ENCODE assay signal across 22 cellular contexts in genomic region chr7:88069093-88069492, GRCh38.
DNase-seq lines count a peak whose midpoint lies in the region; ATAC-seq, FAIRE-seq and TF ChIP-seq lines count a peak whose summit lies in the region.
"Had no signal": no experiment of that assay in that cellular context is flagged by ENCODE, and none has a peak within 500 bp of the region (broad histone marks: within the 10 kb centered on the region; RNA-seq: fewer than 3 reads in every experiment).

No MANE protein-coding gene starts in this region.

- 5% methylated on average over 1 of the region's 1 CpG for WGBS in A549 (ENCODE audit: missing lambda C conversion rate)
- WGBS in K562 (ENCODE audit: insufficient coverage, low coverage, missing lambda C conversion rate) = 0% methylated on average over 1 of the region's 1 CpG

- H3K9me1 ChIP-seq in K562 (ENCODE audit: control insufficient read depth, insufficient read depth, low read length) = no peaks in the 10 kb centered on the region

- H3K9me3 ChIP-seq in A549 (no peaks in the 10 kb centered on the region), HEK293 (ENCODE audit: control insufficient read depth, insufficient read depth, low read depth, low read length) (no peaks in the 10 kb centered on the region), K562 (replicated peaks; ENCODE audit: control insufficient read depth, insufficient read depth, low read depth, low read length) (no peaks in the 10 kb centered on the region), osteoblast (ENCODE audit: low read depth, low read length) (no peaks in the 10 kb centered on the region)
- H3K9me3 ChIP-seq: BLaER1 treated with 17β-estradiol and CSF1 and Interleukin-3, amounts not matched to agents 10 nM and 100 nM; Caco-2 had no signal

- in situ Hi-C loops in K562 (cut with MboI) = no loop called here

- POLR2A ChIA-PET in A549 (lab: Yijun Ruan, JAX) (no interaction called here), HEK293 (lab: Yijun Ruan, JAX) (no interaction called here), K562 (lab: Yijun Ruan, JAX) (no interaction called here)

- H3K36me3 ChIP-seq in HEK293 (ENCODE audit: control insufficient read depth in 2 of 2, insufficient read depth in 1 of 2, low read length in 2 of 2) (no peaks in the 10 kb centered on the region), K562 (ENCODE audit: control insufficient read depth, insufficient read depth, low read length) (no peaks in the 10 kb centered on the region), osteoblast (ENCODE audit: insufficient read depth, low read length) (no peaks in the 10 kb centered on the region)
- H3K36me3 ChIP-seq: BLaER1 treated with 17β-estradiol and CSF1 and Interleukin-3, amounts not matched to agents 10 nM and 100 nM had no signal

- no peaks in the 10 kb centered on the region for H3K79me2 ChIP-seq in K562 (ENCODE audit: control insufficient read depth, insufficient read depth, low read length)
- no peaks in the 10 kb centered on the region for H3K79me2 ChIP-seq in osteoblast (ENCODE audit: insufficient read depth, low read length)

- H3K4me1 ChIP-seq in A549 (no peaks in the 10 kb centered on the region), HEK293 (ENCODE audit: control insufficient read depth, insufficient read depth, low read length) (peaks cover 15% of the 10 kb centered on the region; the same call in 1 of the 2 replicates), K562 (replicated peaks in 1 of 2; ENCODE audit: control insufficient read depth in 2 of 2, insufficient read depth in 2 of 2, low read length in 2 of 2) (no peaks in the 10 kb centered on the region), osteoblast (ENCODE audit: insufficient read depth, low read length) (no peaks in the 10 kb centered on the region)
- H3K4me1 ChIP-seq: BLaER1 treated with 17β-estradiol and CSF1 and Interleukin-3, amounts not matched to agents 10 nM and 100 nM; Caco-2 had no signal

- TF ChIP-seq POLR2A in A549 (IDR thresholded peaks at IDR 0.05; ENCODE audit: low read length) (no peak), GM12891 (IDR thresholded peaks at IDR 0.05; ENCODE audit: low read depth, low read length) (no peak), K562 (conservative IDR thresholded peaks at IDR 0.05) (no peak)

- BruUV-seq in K562 (replicated peaks; lab: Mats Ljungman, UMichigan) = no TSS peak

- H3K4me3 ChIP-seq in A549 = no peak overlapping the region
- no peak overlapping the region for H3K4me3 ChIP-seq in HEK293 (ENCODE audit: low read depth, low read length)
- no peak overlapping the region for H3K4me3 ChIP-seq in K562
- H3K4me3 ChIP-seq in osteoblast (ENCODE audit: insufficient read depth, low read length) = no peak overlapping the region
- H3K4me3 ChIP-seq: BLaER1 treated with 17β-estradiol and CSF1 and Interleukin-3, amounts not matched to agents 10 nM and 100 nM had no signal

- H3K27me3 ChIP-seq in K562 (ENCODE audit: control insufficient read depth in 2 of 2, insufficient read depth in 2 of 2, low read length in 2 of 2) (no peaks in the 10 kb centered on the region), osteoblast (ENCODE audit: insufficient read depth, low read length) (no peaks in the 10 kb centered on the region)
- H3K27me3 ChIP-seq: BLaER1 treated with 17β-estradiol and CSF1 and Interleukin-3, amounts not matched to agents 10 nM and 100 nM had no signal

- intact Hi-C loops in K562 (cut with micrococcal nuclease) = no loop called here

- TF ChIP-seq RAD21 in A549 (conservative IDR thresholded peaks at IDR 0.05 in 1 of 2, IDR thresholded peaks at IDR 0.05 in 1 of 2) = no peak
- no peak for TF ChIP-seq RAD21 in K562 (CRISPR knock-in tag; conservative IDR thresholded peaks at IDR 0.05 in 1 of 2, IDR thresholded peaks at IDR 0.05 in 1 of 2)

- TF ChIP-seq EP300 in A549 (IDR thresholded peaks at IDR 0.05) = no peak
- TF ChIP-seq EP300 in K562 (IDR thresholded peaks at IDR 0.05; ENCODE audit: low read length) = no peak

- FAIRE-seq in A549 (lab: Jason Lieb, UNC) = no peak
- peak; percentile 23 for FAIRE-seq in GM12891 (lab: Jason Lieb, UNC)
- no peak for FAIRE-seq in K562 (lab: Jason Lieb, UNC)
- FAIRE-seq: A204.1, D721Med, G401.6, GM12892, GM18507 had no signal

- no peak for ATAC-seq in A549
- no peak for ATAC-seq in K562
- no peak for ATAC-seq in GM19455 (IDR thresholded peaks at IDR 0.05; ENCODE audit: unreplicated experiment)
- ATAC-seq: CD8-positive, alpha-beta T cell had no signal

- H3K4me2 ChIP-seq in A549 = no peak overlapping the region
- H3K4me2 ChIP-seq in K562 (ENCODE audit: insufficient read depth, low read length) = no peak overlapping the region
- no peak overlapping the region for H3K4me2 ChIP-seq in osteoblast (ENCODE audit: insufficient read depth, low read length)
- H3K4me2 ChIP-seq: BLaER1 treated with 17β-estradiol and CSF1 and Interleukin-3, amounts not matched to agents 10 nM and 100 nM had no signal

- no peak overlapping the region for H3K27ac ChIP-seq in A549
- H3K27ac ChIP-seq in HEK293 (ENCODE audit: extremely low read depth, low read depth, low read length) = no peak overlapping the region
- no peak overlapping the region for H3K27ac ChIP-seq in K562 (ENCODE audit: extremely low read depth, low read depth, low read length)
- no peak overlapping the region for H3K27ac ChIP-seq in osteoblast (ENCODE audit: low read depth, low read length)
- H3K27ac ChIP-seq: BLaER1 treated with 17β-estradiol and CSF1 and Interleukin-3, amounts not matched to agents 10 nM and 100 nM; C4-2B had no signal

- no peak overlapping the region for H3K9ac ChIP-seq in K562 (ENCODE audit: insufficient read depth in 1 of 2, low read depth in 2 of 2, low read length in 2 of 2)
- H3K9ac ChIP-seq: BLaER1 treated with 17β-estradiol and CSF1 and Interleukin-3, amounts not matched to agents 10 nM and 100 nM had no signal

- DNase-seq in A549 (ENCODE audit: low read depth in 1 of 2, low spot score in 1 of 2) (no peak), GM12891 (ENCODE audit: insufficient read length, low spot score) (no peak), K562 (ENCODE audit: extremely low read depth in 1 of 4, low spot score in 3 of 4) (no peak), islet precursor cell (no peak), osteoblast (ENCODE audit: insufficient read length, low spot score, missing footprints) (no peak), cortex of kidney (lab: John Stamatoyannopoulos, UW) (no peak)
- DNase-seq: 8988T; AML-193; Caco-2; Calu3; CD4-positive, alpha-beta T cell; CD8-positive, alpha-beta T cell; DMS79 treated with DMSO at 0.1 percent for 48 hours had no signal

- TF ChIP-seq CTCF in A549 (IDR thresholded peaks at IDR 0.05) (no peak), HEK293 (tag by site-specific recombination; IDR thresholded peaks at IDR 0.05) (no peak), K562 (IDR thresholded peaks at IDR 0.05 in 2 of 3, conservative IDR thresholded peaks at IDR 0.05 in 1 of 3; ENCODE audit: insufficient read depth in 2 of 3, low read depth in 1 of 3, low read length in 3 of 3) (no peak), osteoblast (IDR thresholded peaks at IDR 0.05; ENCODE audit: extremely low read depth, low read depth, low read length) (no peak)

- no peak overlapping the region for H2AFZ ChIP-seq in K562 (ENCODE audit: low read depth, low read length)
- H2AFZ ChIP-seq in osteoblast (ENCODE audit: low read length) = no peak overlapping the region

- CTCF ChIA-PET in A549 (lab: Yijun Ruan, JAX) = no interaction called here
- CTCF ChIA-PET in HEK293 (lab: Yijun Ruan, JAX) = interaction anchor here (0.7 kb wide), 1 partner anchor 149 kb away, joined by 3 read pairs; no protein-coding TSS in a partner anchor
- CTCF ChIA-PET in K562 (lab: Yijun Ruan, JAX; ENCODE audit: low intra/inter-chr PET ratio) = no interaction called here

- no peaks in the 10 kb centered on the region for H4K20me1 ChIP-seq in K562 (replicated peaks; ENCODE audit: control insufficient read depth, insufficient read depth, low read length)
- H4K20me1 ChIP-seq in osteoblast (ENCODE audit: insufficient read depth, low read length) = no peaks in the 10 kb centered on the region

TF ChIP-seq in A549, 52 proteins besides CTCF, POLR2A, EP300 and RAD21:
- TF ChIP-seq, protein P1, sequence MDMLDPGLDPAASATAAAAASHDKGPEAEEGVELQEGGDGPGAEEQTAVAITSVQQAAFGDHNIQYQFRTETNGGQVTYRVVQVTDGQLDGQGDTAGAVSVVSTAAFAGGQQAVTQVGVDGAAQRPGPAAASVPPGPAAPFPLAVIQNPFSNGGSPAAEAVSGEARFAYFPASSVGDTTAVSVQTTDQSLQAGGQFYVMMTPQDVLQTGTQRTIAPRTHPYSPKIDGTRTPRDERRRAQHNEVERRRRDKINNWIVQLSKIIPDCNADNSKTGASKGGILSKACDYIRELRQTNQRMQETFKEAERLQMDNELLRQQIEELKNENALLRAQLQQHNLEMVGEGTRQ (IDR thresholded peaks at IDR 0.05) = no peak
- TF ChIP-seq MAFK (IDR thresholded peaks at IDR 0.05; ENCODE audit: partially characterized antibody) = peak; percentile 81

TF ChIP-seq in GM12891, 5 proteins besides CTCF, POLR2A, EP300 and RAD21:
- no peak for TF ChIP-seq SPI1 (IDR thresholded peaks at IDR 0.05; ENCODE audit: low read depth, low read length)
- TF ChIP-seq POLR2AphosphoS5 (IDR thresholded peaks at IDR 0.05; ENCODE audit: low read depth, low read length) = no peak
- no peak for TF ChIP-seq PAX5 (IDR thresholded peaks at IDR 0.05; ENCODE audit: insufficient read depth, low read length, severe bottlenecking)
- no peak for TF ChIP-seq POU2F2 (IDR thresholded peaks at IDR 0.05; ENCODE audit: low read depth, low read length)
- TF ChIP-seq TAF1 (IDR thresholded peaks at IDR 0.05; ENCODE audit: low read depth, low read length) = no peak

TF ChIP-seq in K562, 482 proteins besides CTCF, POLR2A, EP300 and RAD21 (continues in another document):
- TF ChIP-seq, protein P2, sequence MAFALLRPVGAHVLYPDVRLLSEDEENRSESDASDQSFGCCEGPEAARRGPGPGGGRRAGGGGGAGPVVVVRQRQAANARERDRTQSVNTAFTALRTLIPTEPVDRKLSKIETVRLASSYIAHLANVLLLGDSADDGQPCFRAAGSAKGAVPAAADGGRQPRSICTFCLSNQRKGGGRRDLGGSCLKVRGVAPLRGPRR (CRISPR knock-in tag; IDR thresholded peaks at IDR 0.05) = no peak
- TF ChIP-seq ZNF695 (CRISPR knock-in tag; IDR thresholded peaks at IDR 0.05) (no peak), ETV6 (IDR thresholded peaks at IDR 0.05; ENCODE audit: borderline replicate concordance in 1 of 2, low read depth in 2 of 2, low read length in 1 of 2) (no peak), ETV6 (CRISPR knock-in tag; IDR thresholded peaks at IDR 0.05; ENCODE audit: borderline replicate concordance) (no peak), NR2C1 (IDR thresholded peaks at IDR 0.05) (no peak), NR2C1 (tag; IDR thresholded peaks at IDR 0.05) (no peak), C11orf30 (IDR thresholded peaks at IDR 0.05; ENCODE audit: low read depth) (peak; percentile 70)
